3 cellular contexts compared by ENCODE assay signal in genomic region chr17:45475436-45475835, GRCh38. TPM values are rescaled to one million over a fixed set of nuclear protein-coding genes. Genes with fewer than 3 reads are reported as not detected.
DNase-seq lines count a peak whose midpoint lies in the region.
"Not testable (repeated sequence)": the region's sequence is repeated elsewhere in the genome, so short reads cannot be mapped to it uniquely, and the experiment has no call there.

No MANE protein-coding gene starts in this region.

- not testable (repeated sequence) for H3K4ac ChIP-seq in mesenchymal stem cell (ENCODE audit: low read depth in 1 of 2, low read length in 2 of 2)

- not testable (repeated sequence) for H3K79me1 ChIP-seq in mesenchymal stem cell (replicated peaks; ENCODE audit: low read length, poor library complexity, severe bottlenecking)

- H3K4me2 ChIP-seq in mesenchymal stem cell (ENCODE audit: low read length, poor library complexity, severe bottlenecking) = not testable (repeated sequence)

- peak; percentile 4 for DNase-seq in H7
- DNase-seq in islet precursor cell = peak; percentile 46
- not testable (repeated sequence) for DNase-seq in mesenchymal stem cell

- not testable (repeated sequence) for H3K18ac ChIP-seq in mesenchymal stem cell (ENCODE audit: low read depth in 1 of 2, low read length in 2 of 2)

- H2BK15ac ChIP-seq in mesenchymal stem cell (ENCODE audit: low read depth, poor library complexity, severe bottlenecking) = not testable (repeated sequence)

- not testable (repeated sequence) for H3K14ac ChIP-seq in mesenchymal stem cell (ENCODE audit: low read length in 2 of 2)

- not testable (repeated sequence) for H3K23ac ChIP-seq in mesenchymal stem cell (ENCODE audit: low read length in 2 of 2)

- H3K9ac ChIP-seq in mesenchymal stem cell (ENCODE audit: low read length) = not testable (repeated sequence)

- H2BK12ac ChIP-seq in mesenchymal stem cell (ENCODE audit: low read length in 2 of 2) = not testable (repeated sequence)

- H3K4me3 ChIP-seq in H7 (ENCODE audit: insufficient read depth, low read depth, low read length); mesenchymal stem cell (ENCODE audit: insufficient read depth in 1 of 2, low read depth in 1 of 2, low read length in 2 of 2): not testable (repeated sequence)

- H4K91ac ChIP-seq in mesenchymal stem cell (ENCODE audit: low read length) = peak overlapping the region; percentile 27

- H3K27ac ChIP-seq in mesenchymal stem cell (ENCODE audit: low read length, poor library complexity, severe bottlenecking) = not testable (repeated sequence)

- not testable (repeated sequence) for H4K8ac ChIP-seq in mesenchymal stem cell (ENCODE audit: low read length)

- WGBS in mesenchymal stem cell = 99% methylated on average over 12 of the region's 14 CpGs

- not testable (repeated sequence) for H2BK5ac ChIP-seq in mesenchymal stem cell (ENCODE audit: low read depth, low read length, poor library complexity, severe bottlenecking)

- not testable (repeated sequence) for H2AK5ac ChIP-seq in mesenchymal stem cell (ENCODE audit: low read length, severe bottlenecking)

- H2BK120ac ChIP-seq in mesenchymal stem cell (ENCODE audit: low read depth, low read length) = not testable (repeated sequence)

- H3K27me3 ChIP-seq in H7 (ENCODE audit: control insufficient read depth, insufficient read depth, low read length); mesenchymal stem cell (ENCODE audit: control insufficient read depth in 1 of 2, insufficient read depth in 1 of 2, low read length in 2 of 2): not testable (repeated sequence)

- H3K36me3 ChIP-seq in H7 (replicated peaks; ENCODE audit: control insufficient read depth, insufficient read depth, low read length) = not testable (repeated sequence)
- peaks cover 20 to 39% of the 10 kb centered on the region in 2 experiments for H3K36me3 ChIP-seq in mesenchymal stem cell (ENCODE audit: control insufficient read depth in 1 of 2, insufficient read depth in 2 of 2, low read depth in 1 of 2, low read length in 2 of 2)

- not testable (repeated sequence) for H3K4me1 ChIP-seq in mesenchymal stem cell (ENCODE audit: control insufficient read depth, insufficient read depth, low read depth, low read length)

- H2AFZ ChIP-seq in mesenchymal stem cell (ENCODE audit: low read depth, low read length) = not testable (repeated sequence)

- H3K9me3 ChIP-seq in mesenchymal stem cell (ENCODE audit: control insufficient read depth, low read length) = not testable (repeated sequence)

RNA-seq across cellular contexts. Expression of gene PLEKHM1, which starts 15.1 kb away (rescaled TPM):
- 5.0 and 5.8 TPM in 2 replicates for total RNA-seq in H7 (2014; rRNA removed; shearing (Covaris generic))
- polyA plus RNA-seq in mesenchymal stem cell (2013, experiment 1 of 2) = 16.5 TPM
- polyA plus RNA-seq in mesenchymal stem cell (2013, experiment 2 of 2) = 17.2 TPM

RNA-seq across cellular contexts. Expression of gene ARHGAP27, which starts 42.8 kb away (rescaled TPM):
- total RNA-seq in H7 (2014; rRNA removed; shearing (Covaris generic)) = 4.5 and 5.4 TPM in 2 replicates
- 0.75 TPM for polyA plus RNA-seq in mesenchymal stem cell (2013, experiment 1 of 2)
- 0.51 TPM for polyA plus RNA-seq in mesenchymal stem cell (2013, experiment 2 of 2)
